In the genomic region with DNA sequence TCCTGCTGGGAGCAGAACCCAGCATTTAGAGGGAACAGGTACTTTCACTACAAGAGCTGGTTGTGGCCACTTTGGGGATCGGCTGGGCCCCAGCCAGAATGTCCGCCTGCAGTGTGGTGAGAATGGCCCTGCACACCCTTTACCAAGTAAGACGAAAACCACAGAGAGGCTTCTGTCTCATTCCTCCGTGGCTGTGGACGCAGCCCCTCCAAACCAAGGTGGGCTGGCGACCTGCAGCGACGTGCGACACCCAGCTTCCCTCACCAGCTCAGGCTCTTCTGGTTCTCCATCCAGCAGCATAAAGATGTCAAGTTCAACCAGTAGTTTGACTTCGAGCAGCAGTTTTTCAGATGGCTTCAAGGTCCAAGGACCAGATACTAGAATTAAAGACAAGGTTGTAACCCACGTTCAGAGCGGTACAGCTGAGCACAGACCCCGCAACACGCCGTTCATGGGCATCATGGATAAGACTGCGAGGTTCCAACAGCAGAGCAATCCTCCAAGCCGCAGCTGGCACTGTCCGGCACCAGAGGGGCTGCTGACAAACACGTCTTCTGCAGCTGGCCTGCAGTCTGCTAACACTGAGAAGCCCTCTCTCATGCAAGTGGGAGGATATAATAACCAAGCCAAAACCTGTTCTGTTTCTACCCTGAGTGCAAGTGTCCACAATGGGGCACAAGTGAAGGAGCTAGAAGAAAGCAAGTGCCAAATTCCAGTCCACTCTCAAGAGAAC, we compare ENCODE assay signal across 1 cellular context.
TF ChIP-seq lines count a peak whose summit lies in the region.

No MANE protein-coding gene starts in this region.

TF ChIP-seq in GM23338, 12 proteins besides CTCF, POLR2A, EP300 and RAD21:
- TF ChIP-seq, protein P1, sequence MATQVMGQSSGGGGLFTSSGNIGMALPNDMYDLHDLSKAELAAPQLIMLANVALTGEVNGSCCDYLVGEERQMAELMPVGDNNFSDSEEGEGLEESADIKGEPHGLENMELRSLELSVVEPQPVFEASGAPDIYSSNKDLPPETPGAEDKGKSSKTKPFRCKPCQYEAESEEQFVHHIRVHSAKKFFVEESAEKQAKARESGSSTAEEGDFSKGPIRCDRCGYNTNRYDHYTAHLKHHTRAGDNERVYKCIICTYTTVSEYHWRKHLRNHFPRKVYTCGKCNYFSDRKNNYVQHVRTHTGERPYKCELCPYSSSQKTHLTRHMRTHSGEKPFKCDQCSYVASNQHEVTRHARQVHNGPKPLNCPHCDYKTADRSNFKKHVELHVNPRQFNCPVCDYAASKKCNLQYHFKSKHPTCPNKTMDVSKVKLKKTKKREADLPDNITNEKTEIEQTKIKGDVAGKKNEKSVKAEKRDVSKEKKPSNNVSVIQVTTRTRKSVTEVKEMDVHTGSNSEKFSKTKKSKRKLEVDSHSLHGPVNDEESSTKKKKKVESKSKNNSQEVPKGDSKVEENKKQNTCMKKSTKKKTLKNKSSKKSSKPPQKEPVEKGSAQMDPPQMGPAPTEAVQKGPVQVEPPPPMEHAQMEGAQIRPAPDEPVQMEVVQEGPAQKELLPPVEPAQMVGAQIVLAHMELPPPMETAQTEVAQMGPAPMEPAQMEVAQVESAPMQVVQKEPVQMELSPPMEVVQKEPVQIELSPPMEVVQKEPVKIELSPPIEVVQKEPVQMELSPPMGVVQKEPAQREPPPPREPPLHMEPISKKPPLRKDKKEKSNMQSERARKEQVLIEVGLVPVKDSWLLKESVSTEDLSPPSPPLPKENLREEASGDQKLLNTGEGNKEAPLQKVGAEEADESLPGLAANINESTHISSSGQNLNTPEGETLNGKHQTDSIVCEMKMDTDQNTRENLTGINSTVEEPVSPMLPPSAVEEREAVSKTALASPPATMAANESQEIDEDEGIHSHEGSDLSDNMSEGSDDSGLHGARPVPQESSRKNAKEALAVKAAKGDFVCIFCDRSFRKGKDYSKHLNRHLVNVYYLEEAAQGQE (IDR thresholded peaks at IDR 0.05; ENCODE audit: unreplicated experiment), result no peak
- TF ChIP-seq EZH2phosphoT487 (IDR thresholded peaks at IDR 0.05; ENCODE audit: unreplicated experiment) (no peak), ZNF114 (CRISPR knock-in tag; IDR thresholded peaks at IDR 0.05) (no peak), ETS1 (IDR thresholded peaks at IDR 0.05) (no peak), JUNB (IDR thresholded peaks at IDR 0.05; ENCODE audit: unreplicated experiment) (no peak), NANOG (IDR thresholded peaks at IDR 0.05; ENCODE audit: borderline replicate concordance) (no peak), ZNF331 (CRISPR knock-in tag; IDR thresholded peaks at IDR 0.05; ENCODE audit: low read depth) (no peak)
- TF ChIP-seq, protein P2, sequence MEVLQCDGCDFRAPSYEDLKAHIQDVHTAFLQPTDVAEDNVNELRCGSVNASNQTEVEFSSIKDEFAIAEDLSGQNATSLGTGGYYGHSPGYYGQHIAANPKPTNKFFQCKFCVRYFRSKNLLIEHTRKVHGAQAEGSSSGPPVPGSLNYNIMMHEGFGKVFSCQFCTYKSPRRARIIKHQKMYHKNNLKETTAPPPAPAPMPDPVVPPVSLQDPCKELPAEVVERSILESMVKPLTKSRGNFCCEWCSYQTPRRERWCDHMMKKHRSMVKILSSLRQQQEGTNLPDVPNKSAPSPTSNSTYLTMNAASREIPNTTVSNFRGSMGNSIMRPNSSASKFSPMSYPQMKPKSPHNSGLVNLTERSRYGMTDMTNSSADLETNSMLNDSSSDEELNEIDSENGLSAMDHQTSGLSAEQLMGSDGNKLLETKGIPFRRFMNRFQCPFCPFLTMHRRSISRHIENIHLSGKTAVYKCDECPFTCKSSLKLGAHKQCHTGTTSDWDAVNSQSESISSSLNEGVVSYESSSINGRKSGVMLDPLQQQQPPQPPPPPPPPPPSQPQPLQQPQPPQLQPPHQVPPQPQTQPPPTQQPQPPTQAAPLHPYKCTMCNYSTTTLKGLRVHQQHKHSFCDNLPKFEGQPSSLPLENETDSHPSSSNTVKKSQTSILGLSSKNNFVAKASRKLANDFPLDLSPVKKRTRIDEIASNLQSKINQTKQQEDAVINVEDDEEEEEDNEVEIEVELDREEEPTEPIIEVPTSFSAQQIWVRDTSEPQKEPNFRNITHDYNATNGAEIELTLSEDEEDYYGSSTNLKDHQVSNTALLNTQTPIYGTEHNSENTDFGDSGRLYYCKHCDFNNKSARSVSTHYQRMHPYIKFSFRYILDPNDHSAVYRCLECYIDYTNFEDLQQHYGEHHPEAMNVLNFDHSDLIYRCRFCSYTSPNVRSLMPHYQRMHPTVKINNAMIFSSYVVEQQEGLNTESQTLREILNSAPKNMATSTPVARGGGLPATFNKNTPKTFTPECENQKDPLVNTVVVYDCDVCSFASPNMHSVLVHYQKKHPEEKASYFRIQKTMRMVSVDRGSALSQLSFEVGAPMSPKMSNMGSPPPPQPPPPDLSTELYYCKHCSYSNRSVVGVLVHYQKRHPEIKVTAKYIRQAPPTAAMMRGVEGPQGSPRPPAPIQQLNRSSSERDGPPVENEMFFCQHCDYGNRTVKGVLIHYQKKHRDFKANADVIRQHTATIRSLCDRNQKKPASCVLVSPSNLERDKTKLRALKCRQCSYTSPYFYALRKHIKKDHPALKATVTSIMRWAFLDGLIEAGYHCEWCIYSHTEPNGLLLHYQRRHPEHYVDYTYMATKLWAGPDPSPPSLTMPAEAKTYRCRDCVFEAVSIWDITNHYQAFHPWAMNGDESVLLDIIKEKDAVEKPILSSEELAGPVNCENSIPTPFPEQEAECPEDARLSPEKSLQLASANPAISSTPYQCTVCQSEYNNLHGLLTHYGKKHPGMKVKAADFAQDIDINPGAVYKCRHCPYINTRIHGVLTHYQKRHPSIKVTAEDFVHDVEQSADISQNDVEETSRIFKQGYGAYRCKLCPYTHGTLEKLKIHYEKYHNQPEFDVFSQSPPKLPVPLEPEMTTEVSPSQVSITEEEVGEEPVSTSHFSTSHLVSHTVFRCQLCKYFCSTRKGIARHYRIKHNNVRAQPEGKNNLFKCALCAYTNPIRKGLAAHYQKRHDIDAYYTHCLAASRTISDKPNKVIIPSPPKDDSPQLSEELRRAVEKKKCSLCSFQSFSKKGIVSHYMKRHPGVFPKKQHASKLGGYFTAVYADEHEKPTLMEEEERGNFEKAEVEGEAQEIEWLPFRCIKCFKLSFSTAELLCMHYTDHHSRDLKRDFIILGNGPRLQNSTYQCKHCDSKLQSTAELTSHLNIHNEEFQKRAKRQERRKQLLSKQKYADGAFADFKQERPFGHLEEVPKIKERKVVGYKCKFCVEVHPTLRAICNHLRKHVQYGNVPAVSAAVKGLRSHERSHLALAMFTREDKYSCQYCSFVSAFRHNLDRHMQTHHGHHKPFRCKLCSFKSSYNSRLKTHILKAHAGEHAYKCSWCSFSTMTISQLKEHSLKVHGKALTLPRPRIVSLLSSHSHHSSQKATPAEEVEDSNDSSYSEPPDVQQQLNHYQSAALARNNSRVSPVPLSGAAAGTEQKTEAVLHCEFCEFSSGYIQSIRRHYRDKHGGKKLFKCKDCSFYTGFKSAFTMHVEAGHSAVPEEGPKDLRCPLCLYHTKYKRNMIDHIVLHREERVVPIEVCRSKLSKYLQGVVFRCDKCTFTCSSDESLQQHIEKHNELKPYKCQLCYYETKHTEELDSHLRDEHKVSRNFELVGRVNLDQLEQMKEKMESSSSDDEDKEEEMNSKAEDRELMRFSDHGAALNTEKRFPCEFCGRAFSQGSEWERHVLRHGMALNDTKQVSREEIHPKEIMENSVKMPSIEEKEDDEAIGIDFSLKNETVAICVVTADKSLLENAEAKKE (CRISPR knock-in tag; IDR thresholded peaks at IDR 0.05), result no peak
